In genomic region chr21:45224189-45224938, GRCh38 we compare ENCODE assay signal across 9 cellular contexts.
A peak's percentile ranks its signal among the peaks of the same experiment; 100 is the strongest.
DNase-seq lines count a peak whose midpoint lies in the region; ATAC-seq and TF ChIP-seq lines count a peak whose summit lies in the region.
"Had no signal": no experiment of that assay in that cellular context is flagged by ENCODE, and none has a peak within 500 bp of the region (broad histone marks: within the 10 kb centered on the region; RNA-seq: fewer than 3 reads in every experiment).

No MANE protein-coding gene starts in this region.

- H3K4me3 ChIP-seq in A673 (ENCODE audit: low read depth, low read length, poor library complexity, severe bottlenecking) = no peak overlapping the region
- H3K4me3 ChIP-seq in hepatocyte = no peak overlapping the region

- TF ChIP-seq CTCF in A673 (conservative IDR thresholded peaks at IDR 0.05; ENCODE audit: low read depth, low read length) = no peak
- TF ChIP-seq CTCF in hepatocyte (IDR thresholded peaks at IDR 0.05; ENCODE audit: poor library complexity) = no peak

- no peaks in the 10 kb centered on the region for H3K27me3 ChIP-seq in A673 (replicated peaks; ENCODE audit: insufficient read depth, low read depth, low read length, poor library complexity)
- H3K27me3 ChIP-seq in hepatocyte = no peaks in the 10 kb centered on the region

- DNase-seq in A673 (ENCODE audit: low spot score) (peak; percentile 10), M059J (ENCODE audit: low read depth) (peak; percentile 72), activated T-cell treated with anti-CD3 and anti-CD28 coated beads for 24 hours (ENCODE audit: low read depth) (peak; percentile 16), hepatocyte (ENCODE audit: low spot score) (peak; percentile 55), C1 segment of cervical spinal cord (lab: John Stamatoyannopoulos, UW) (no peak), GM19240 (ENCODE audit: insufficient read length, low spot score) (no peak)
- DNase-seq: NCI-H1436 had no signal

- no peak overlapping the region for H3K4me2 ChIP-seq in hepatocyte

- H3K36me3 ChIP-seq in A673 (ENCODE audit: insufficient read depth, low read length, poor library complexity, severe bottlenecking) = no peaks in the 10 kb centered on the region
- no peaks in the 10 kb centered on the region for H3K36me3 ChIP-seq in hepatocyte (replicated peaks; ENCODE audit: insufficient read depth, low read depth)

- no peak overlapping the region for H2AFZ ChIP-seq in hepatocyte

- H3K27ac ChIP-seq in A673 (ENCODE audit: low read depth, low read length, poor library complexity, severe bottlenecking) (no peak overlapping the region), hepatocyte (no peak overlapping the region)

- no peak for ATAC-seq in HG03039 (IDR thresholded peaks at IDR 0.05; ENCODE audit: unreplicated experiment)
- ATAC-seq in GM21723 (IDR thresholded peaks at IDR 0.05; ENCODE audit: unreplicated experiment) = no peak

- H3K9me3 ChIP-seq in A673 (ENCODE audit: low read depth, low read length, poor library complexity, severe bottlenecking) (no peaks in the 10 kb centered on the region), hepatocyte (ENCODE audit: low read depth) (no peaks in the 10 kb centered on the region)

- H3K9me2 ChIP-seq in hepatocyte (replicated peaks; ENCODE audit: insufficient read depth) = no peaks in the 10 kb centered on the region

- intact Hi-C loops in A673 (cut with micrococcal nuclease; ENCODE audit: unreplicated experiment) = no loop called here

- CTCF ChIA-PET in A673 (lab: Charles Lee) = no interaction called here

- no TSS peak for BruUV-seq in A673 (replicated peaks; lab: Mats Ljungman, UMichigan)

- 86% methylated on average over 20 of the region's 24 CpGs for WGBS in hepatocyte (ENCODE audit: low lambda C conversion rate, missing lambda C conversion rate)

- H3K79me2 ChIP-seq in hepatocyte = no peaks in the 10 kb centered on the region

- no peaks in the 10 kb centered on the region for H4K20me1 ChIP-seq in hepatocyte (ENCODE audit: insufficient read depth, poor library complexity, severe bottlenecking)

- peaks cover 6% of the 10 kb centered on the region for H3K4me1 ChIP-seq in A673 (ENCODE audit: insufficient read depth, low read length, poor library complexity, severe bottlenecking)
- peaks cover 5% of the 10 kb centered on the region for H3K4me1 ChIP-seq in hepatocyte (ENCODE audit: insufficient read depth)

- POLR2A ChIA-PET in A673 (lab: Charles Lee; ENCODE audit: low non-redundant PET) = no interaction called here

Comparison
In these comparisons a context has a peak if more than half of its experiments do, and no peak if none do; other contexts are left out.
1. DNase-seq: peak in A673 (single experiment), M059J (single experiment), activated T-cell treated with anti-CD3 and anti-CD28 coated beads for 24 hours (single experiment) and hepatocyte (single experiment); none in C1 segment of cervical spinal cord (0 of 14) and GM19240 (single experiment).